ENCODE assay signal across 1 cellular context in the genomic region with DNA sequence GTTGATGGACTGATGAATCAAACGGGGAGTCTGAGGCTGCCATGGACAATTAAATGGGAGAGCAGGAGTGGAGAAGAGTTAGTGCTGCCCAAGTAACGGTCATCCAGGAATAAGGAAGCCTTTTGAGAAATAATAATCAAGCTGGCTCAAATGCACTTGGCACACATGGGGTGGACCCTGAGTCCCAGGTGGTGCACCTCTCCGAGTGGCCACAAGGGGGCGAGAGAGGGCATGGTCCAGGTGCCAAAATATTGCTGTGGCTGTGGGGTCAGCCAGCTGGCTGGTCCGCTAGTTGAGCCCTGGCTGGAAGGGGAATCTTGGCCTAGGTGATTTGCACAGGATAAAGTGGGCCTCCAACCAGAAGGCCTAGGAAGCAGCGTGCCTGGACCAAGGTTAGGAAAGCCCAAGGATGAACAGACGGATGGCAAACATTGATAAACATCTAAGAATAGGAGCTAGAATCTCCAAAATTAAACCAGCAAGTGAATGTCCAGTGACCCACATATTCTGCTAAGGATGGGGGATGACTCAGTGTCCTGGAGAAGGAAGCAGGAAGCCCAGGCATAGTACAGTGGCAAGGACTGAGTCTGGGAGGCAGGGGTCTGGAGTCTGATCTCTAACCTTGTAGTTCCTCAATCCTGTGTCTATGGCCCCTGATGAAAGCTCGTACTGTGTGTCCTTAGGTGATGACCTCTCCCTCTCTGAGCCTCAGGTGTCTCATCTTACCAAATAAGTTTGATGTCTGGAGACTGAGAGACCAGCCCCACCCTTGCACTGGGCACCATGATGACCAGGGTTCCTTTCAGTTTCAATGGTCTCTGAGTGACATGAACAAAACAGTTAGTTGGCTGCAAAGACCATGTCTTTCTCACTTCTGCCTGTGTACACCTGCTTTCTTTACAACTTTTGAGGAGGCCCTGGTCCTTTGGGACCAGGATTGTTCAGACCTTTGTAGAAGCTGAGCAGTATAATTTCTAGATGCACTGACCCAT.
TF ChIP-seq lines count a peak whose summit lies in the region.

No MANE protein-coding gene starts in this region.

TF ChIP-seq in GM12878, 131 proteins besides CTCF, POLR2A, EP300 and RAD21 (continued from another document):
- TF ChIP-seq, protein P1, sequence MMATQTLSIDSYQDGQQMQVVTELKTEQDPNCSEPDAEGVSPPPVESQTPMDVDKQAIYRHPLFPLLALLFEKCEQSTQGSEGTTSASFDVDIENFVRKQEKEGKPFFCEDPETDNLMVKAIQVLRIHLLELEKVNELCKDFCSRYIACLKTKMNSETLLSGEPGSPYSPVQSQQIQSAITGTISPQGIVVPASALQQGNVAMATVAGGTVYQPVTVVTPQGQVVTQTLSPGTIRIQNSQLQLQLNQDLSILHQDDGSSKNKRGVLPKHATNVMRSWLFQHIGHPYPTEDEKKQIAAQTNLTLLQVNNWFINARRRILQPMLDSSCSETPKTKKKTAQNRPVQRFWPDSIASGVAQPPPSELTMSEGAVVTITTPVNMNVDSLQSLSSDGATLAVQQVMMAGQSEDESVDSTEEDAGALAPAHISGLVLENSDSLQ (IDR thresholded peaks at IDR 0.05), result peak; percentile 89
- no peak for TF ChIP-seq TAF1 (IDR thresholded peaks at IDR 0.05; ENCODE audit: borderline replicate concordance, low read depth, low read length)
- TF ChIP-seq IKZF1 (conservative IDR thresholded peaks at IDR 0.05), result peak; percentile 31; the same call in 1 of the 2 replicates
- no peak for TF ChIP-seq SUPT20H (IDR thresholded peaks at IDR 0.05; ENCODE audit: borderline replicate concordance, control insufficient read depth, low read depth, low read length)
- peak; percentile 73; the same call in 1 of the 2 replicates for TF ChIP-seq YY1 (IDR thresholded peaks at IDR 0.05; ENCODE audit: low read depth, low read length)
- peak; percentile 69; the same call in 1 of the 2 replicates for TF ChIP-seq TCF3 (IDR thresholded peaks at IDR 0.05; ENCODE audit: borderline replicate concordance, insufficient read depth, low read depth, low read length)
- peak; percentile 82; the same call in 1 of the 2 replicates for TF ChIP-seq ZSCAN29 (IDR thresholded peaks at IDR 0.05)
- no peak for TF ChIP-seq HDAC2 (IDR thresholded peaks at IDR 0.05)
- TF ChIP-seq DPF2 (IDR thresholded peaks at IDR 0.05), result 0 out of 2 replicates have a peak, but pooled peaks have one; percentile 32
- 0 out of 2 replicates have a peak, but pooled peaks have one; percentile 4 for TF ChIP-seq ATF7 (IDR thresholded peaks at IDR 0.05; ENCODE audit: low read depth)
- TF ChIP-seq ZNF207 (IDR thresholded peaks at IDR 0.05; ENCODE audit: borderline replicate concordance), result no peak
- 0 out of 4 replicates have a peak, but pooled peaks of 1 of the 2 experiments have one; percentile 13 for TF ChIP-seq ETV6 (conservative IDR thresholded peaks at IDR 0.05 in 1 of 2, IDR thresholded peaks at IDR 0.05 in 1 of 2; ENCODE audit: borderline replicate concordance in 1 of 2, low read depth in 1 of 2)
- TF ChIP-seq GABPA (IDR thresholded peaks at IDR 0.05; ENCODE audit: low read depth), result no peak
- TF ChIP-seq SMARCA5 (IDR thresholded peaks at IDR 0.05), result peak; percentile 93
- TF ChIP-seq SPI1 (IDR thresholded peaks at IDR 0.05; ENCODE audit: borderline replicate concordance, insufficient read depth, low read depth, low read length), result 0 out of 2 replicates have a peak, but pooled peaks have one; percentile 45
- no peak for TF ChIP-seq WRNIP1 (IDR thresholded peaks at IDR 0.05; ENCODE audit: borderline replicate concordance, low read depth, low read length)
- no peak for TF ChIP-seq ASH2L (IDR thresholded peaks at IDR 0.05; ENCODE audit: borderline replicate concordance, low read depth)
- TF ChIP-seq SIN3A (IDR thresholded peaks at IDR 0.05; ENCODE audit: low read depth, low read length), result no peak
- 0 out of 2 replicates have a peak, but pooled peaks have one; percentile 24 for TF ChIP-seq RB1 (IDR thresholded peaks at IDR 0.05; ENCODE audit: borderline replicate concordance)
- TF ChIP-seq, protein P2, sequence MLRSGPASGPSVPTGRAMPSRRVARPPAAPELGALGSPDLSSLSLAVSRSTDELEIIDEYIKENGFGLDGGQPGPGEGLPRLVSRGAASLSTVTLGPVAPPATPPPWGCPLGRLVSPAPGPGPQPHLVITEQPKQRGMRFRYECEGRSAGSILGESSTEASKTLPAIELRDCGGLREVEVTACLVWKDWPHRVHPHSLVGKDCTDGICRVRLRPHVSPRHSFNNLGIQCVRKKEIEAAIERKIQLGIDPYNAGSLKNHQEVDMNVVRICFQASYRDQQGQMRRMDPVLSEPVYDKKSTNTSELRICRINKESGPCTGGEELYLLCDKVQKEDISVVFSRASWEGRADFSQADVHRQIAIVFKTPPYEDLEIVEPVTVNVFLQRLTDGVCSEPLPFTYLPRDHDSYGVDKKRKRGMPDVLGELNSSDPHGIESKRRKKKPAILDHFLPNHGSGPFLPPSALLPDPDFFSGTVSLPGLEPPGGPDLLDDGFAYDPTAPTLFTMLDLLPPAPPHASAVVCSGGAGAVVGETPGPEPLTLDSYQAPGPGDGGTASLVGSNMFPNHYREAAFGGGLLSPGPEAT (IDR thresholded peaks at IDR 0.05; ENCODE audit: low read depth), result no peak
- TF ChIP-seq, protein P3, sequence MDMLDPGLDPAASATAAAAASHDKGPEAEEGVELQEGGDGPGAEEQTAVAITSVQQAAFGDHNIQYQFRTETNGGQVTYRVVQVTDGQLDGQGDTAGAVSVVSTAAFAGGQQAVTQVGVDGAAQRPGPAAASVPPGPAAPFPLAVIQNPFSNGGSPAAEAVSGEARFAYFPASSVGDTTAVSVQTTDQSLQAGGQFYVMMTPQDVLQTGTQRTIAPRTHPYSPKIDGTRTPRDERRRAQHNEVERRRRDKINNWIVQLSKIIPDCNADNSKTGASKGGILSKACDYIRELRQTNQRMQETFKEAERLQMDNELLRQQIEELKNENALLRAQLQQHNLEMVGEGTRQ (IDR thresholded peaks at IDR 0.05; ENCODE audit: borderline replicate concordance, low read depth, low read length), result no peak
- peak; percentile 61 for TF ChIP-seq MEF2B (IDR thresholded peaks at IDR 0.05; ENCODE audit: partially characterized antibody, poor library complexity, severe bottlenecking)
- no peak for TF ChIP-seq MTA3 (IDR thresholded peaks at IDR 0.05; ENCODE audit: borderline replicate concordance, low read length)
- 0 out of 2 replicates have a peak, but pooled peaks have one; percentile 17 for TF ChIP-seq GATAD2B (conservative IDR thresholded peaks at IDR 0.05; ENCODE audit: low read depth)
- no peak for TF ChIP-seq KDM1A (IDR thresholded peaks at IDR 0.05; ENCODE audit: borderline replicate concordance)
- 0 out of 2 replicates have a peak, but pooled peaks have one; percentile 44 for TF ChIP-seq NBN (IDR thresholded peaks at IDR 0.05)
- TF ChIP-seq NR2F1 (conservative IDR thresholded peaks at IDR 0.05), result peak; percentile 71
- TF ChIP-seq RUNX3 (IDR thresholded peaks at IDR 0.05; ENCODE audit: low read length), result 0 out of 2 replicates have a peak, but pooled peaks have one; percentile 18
- 0 out of 2 replicates have a peak, but pooled peaks have one; percentile 26 for TF ChIP-seq IRF4 (IDR thresholded peaks at IDR 0.05; ENCODE audit: low read depth, low read length)
- TF ChIP-seq, protein P4, sequence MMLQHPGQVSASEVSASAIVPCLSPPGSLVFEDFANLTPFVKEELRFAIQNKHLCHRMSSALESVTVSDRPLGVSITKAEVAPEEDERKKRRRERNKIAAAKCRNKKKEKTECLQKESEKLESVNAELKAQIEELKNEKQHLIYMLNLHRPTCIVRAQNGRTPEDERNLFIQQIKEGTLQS (IDR thresholded peaks at IDR 0.05; ENCODE audit: borderline replicate concordance, extremely low read depth, low read depth, low read length), result no peak
- peak; percentile 80; the same call in 1 of the 2 replicates for TF ChIP-seq SMC3 (IDR thresholded peaks at IDR 0.05; ENCODE audit: borderline replicate concordance, low read length)
- peak; percentile 71; the same call in 1 of the 2 replicates for TF ChIP-seq TCF12 (IDR thresholded peaks at IDR 0.05; ENCODE audit: low read depth, low read length)
- no peak for TF ChIP-seq RBBP5 (conservative IDR thresholded peaks at IDR 0.05)
- no peak for TF ChIP-seq POLR2AphosphoS5 (IDR thresholded peaks at IDR 0.05; ENCODE audit: low read length)
- TF ChIP-seq, protein P5, sequence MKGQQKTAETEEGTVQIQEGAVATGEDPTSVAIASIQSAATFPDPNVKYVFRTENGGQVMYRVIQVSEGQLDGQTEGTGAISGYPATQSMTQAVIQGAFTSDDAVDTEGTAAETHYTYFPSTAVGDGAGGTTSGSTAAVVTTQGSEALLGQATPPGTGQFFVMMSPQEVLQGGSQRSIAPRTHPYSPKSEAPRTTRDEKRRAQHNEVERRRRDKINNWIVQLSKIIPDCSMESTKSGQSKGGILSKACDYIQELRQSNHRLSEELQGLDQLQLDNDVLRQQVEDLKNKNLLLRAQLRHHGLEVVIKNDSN (IDR thresholded peaks at IDR 0.05; ENCODE audit: borderline replicate concordance, extremely low read length, insufficient read depth, low read depth, low read length), result no peak
- TF ChIP-seq LARP7 (IDR thresholded peaks at IDR 0.05), result peak; percentile 62
TF ChIP-seq in GM12878: peak in this region for 24.
